Comparison of ENCODE assay signal across 8 cellular contexts in the genomic region with DNA sequence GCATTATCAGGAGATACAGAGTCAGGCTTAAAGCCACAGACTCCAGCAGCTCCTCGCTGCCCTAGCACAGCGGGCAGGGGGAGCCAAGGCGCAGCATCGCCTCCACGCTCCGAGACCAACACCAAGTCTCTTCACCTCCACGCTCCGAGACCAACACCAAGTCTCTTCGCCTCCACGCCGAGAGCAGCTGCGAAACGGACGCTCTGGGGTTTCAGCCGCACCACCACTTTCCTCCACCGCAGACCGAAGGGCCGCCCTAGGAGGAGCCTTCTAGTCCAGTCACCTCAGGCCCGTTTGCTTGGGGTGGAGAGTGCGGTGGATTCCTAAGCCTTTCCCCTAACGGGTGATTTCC. TPM values are rescaled to one million over a fixed set of nuclear protein-coding genes. Genes with fewer than 3 reads are reported as not detected.
DNase-seq lines count a peak whose midpoint lies in the region; ATAC-seq and TF ChIP-seq lines count a peak whose summit lies in the region.

No MANE protein-coding gene starts in this region.

- DNase-seq in NCI-H82 (lab: John Stamatoyannopoulos, UW) (peak; percentile 79), NCI-H82 treated with DMSO at 0.1 percent for 48 hours (lab: John Stamatoyannopoulos, UW; ENCODE audit: unreplicated experiment) (no peak), HFF-Myc (ENCODE audit: extremely low read depth, low read depth) (no peak), NCI-H1092 treated with DMSO at 0.1 percent for 48 hours (lab: John Stamatoyannopoulos, UW) (peak; percentile 28), activated T-cell treated with anti-CD3 and anti-CD28 coated beads for 48 hours (ENCODE audit: low read depth) (peak; percentile 35), mucosa of gallbladder (ENCODE audit: low spot score) (peak; percentile 37), substantia nigra (lab: John Stamatoyannopoulos, UW) (peak in 40 of 49 donors; percentile 8 to 71 (median 49))

- TF ChIP-seq CTCF in HFF-Myc (IDR thresholded peaks at IDR 0.05; ENCODE audit: low read depth, low read length, missing control alignments), result no peak

- peak overlapping the region; percentile 75 for H3K27ac ChIP-seq in substantia nigra (ENCODE audit: low read depth, low read length, poor library complexity, severe bottlenecking)

- H3K4me3 ChIP-seq in HFF-Myc (replicated peaks; ENCODE audit: low read depth, low read length), result peak overlapping the region; percentile 79

- ATAC-seq in esophagus mucosa, result peak; percentile 69

RNA-seq across cellular contexts. Expression of a gene that starts 0.7 kb away (rescaled TPM):
- total RNA-seq in esophagus mucosa, result 4.4 TPM
- total RNA-seq in mucosa of gallbladder, result 25.8 TPM

RNA-seq across cellular contexts. Expression of a gene that starts 59.4 kb away (rescaled TPM):
- total RNA-seq in esophagus mucosa (not detected), mucosa of gallbladder (0.40 TPM)

Comparison
In these comparisons a context has a peak if more than half of its experiments do, and no peak if none do; other contexts are left out.
1. DNase-seq: peak in NCI-H82 (single experiment), NCI-H1092 treated with DMSO at 0.1 percent for 48 hours (single experiment), activated T-cell treated with anti-CD3 and anti-CD28 coated beads for 48 hours (single experiment), mucosa of gallbladder (single experiment) and substantia nigra (40 of 49); none in NCI-H82 treated with DMSO at 0.1 percent for 48 hours (single experiment) and HFF-Myc (single experiment).